ENCODE assay signal across 1 cellular context in genomic region chr10:69684020-69684980, GRCh38.
TF ChIP-seq lines count a peak whose summit lies in the region.

No MANE protein-coding gene starts in this region.

TF ChIP-seq in GM23338, 12 proteins besides CTCF, POLR2A, EP300 and RAD21 (continued from another document):
- TF ChIP-seq ZNF462 (CRISPR knock-in tag; IDR thresholded peaks at IDR 0.05) (no peak), CREB1 (CRISPR knock-in tag; IDR thresholded peaks at IDR 0.05; ENCODE audit: low read depth) (no peak)
